1 cellular context compared by ENCODE assay signal in the genomic region with DNA sequence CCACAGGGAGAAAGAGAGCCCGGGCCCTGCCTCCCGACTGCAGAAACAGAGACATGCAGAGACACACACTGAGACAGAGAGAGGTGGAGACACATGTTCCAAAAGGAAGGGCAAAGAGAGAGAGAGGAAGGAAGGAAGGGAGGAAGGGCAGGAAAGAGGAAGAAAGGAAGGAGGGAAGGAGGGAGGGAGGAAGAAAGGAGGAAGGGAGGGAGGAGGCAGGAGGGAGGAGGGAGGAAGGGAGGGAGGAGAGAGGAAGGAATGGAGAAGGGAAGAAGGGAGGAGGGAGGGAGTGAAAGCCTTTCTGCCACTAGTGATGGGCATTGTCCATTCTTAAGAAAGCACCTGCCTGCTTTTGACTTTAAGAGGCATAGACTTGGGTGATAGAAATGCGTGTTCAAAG.
TF ChIP-seq lines count a peak whose summit lies in the region.

No MANE protein-coding gene starts in this region.

TF ChIP-seq in IMR-90, 13 proteins besides CTCF, POLR2A, EP300 and RAD21:
- no peak for TF ChIP-seq MAZ (IDR thresholded peaks at IDR 0.05; ENCODE audit: borderline replicate concordance, low read depth, low read length)
- TF ChIP-seq FOS (IDR thresholded peaks at IDR 0.05; ENCODE audit: low read depth, low read length) = no peak
- no peak for TF ChIP-seq ELK1 (IDR thresholded peaks at IDR 0.05; ENCODE audit: borderline replicate concordance, low read depth, low read length)
- no peak for TF ChIP-seq BHLHE40 (IDR thresholded peaks at IDR 0.05; ENCODE audit: low read depth, low read length)
- TF ChIP-seq SMC3 (IDR thresholded peaks at IDR 0.05; ENCODE audit: low read depth, low read length) = no peak
TF ChIP-seq in IMR-90: peak in this region for 0.
